1 cellular context compared by ENCODE assay signal in genomic region chr10:24652381-24652957, GRCh38.
TF ChIP-seq lines count a peak whose summit lies in the region.

No MANE protein-coding gene starts in this region.

TF ChIP-seq in HepG2, 621 proteins besides CTCF, POLR2A, EP300 and RAD21 (continued from another document):
- TF ChIP-seq RERE (CRISPR knock-in tag; IDR thresholded peaks at IDR 0.05; ENCODE audit: low read depth) = no peak
- TF ChIP-seq SOX5 (CRISPR knock-in tag; IDR thresholded peaks at IDR 0.05; ENCODE audit: borderline replicate concordance) = no peak
- TF ChIP-seq JDP2 (CRISPR knock-in tag; IDR thresholded peaks at IDR 0.05; ENCODE audit: borderline replicate concordance) = no peak
- TF ChIP-seq ZNF7 (CRISPR knock-in tag; IDR thresholded peaks at IDR 0.05) = 0 out of 2 replicates have a peak, but pooled peaks have one; percentile 11
